In genomic region chr10:13139150-13139549, GRCh38 we compare ENCODE assay signal across 18 cellular contexts. TPM values are rescaled to one million over a fixed set of nuclear protein-coding genes. Genes with fewer than 3 reads are reported as not detected.
DNase-seq lines count a peak whose midpoint lies in the region; ATAC-seq and TF ChIP-seq lines count a peak whose summit lies in the region.
"Had no signal": no experiment of that assay in that cellular context is flagged by ENCODE, and none has a peak within 500 bp of the region (broad histone marks: within the 10 kb centered on the region; RNA-seq: fewer than 3 reads in every experiment).

No MANE protein-coding gene starts in this region.

- 27 to 40% methylated on average over 3 to 7 of the region's 7 CpGs for WGBS in ectodermal cell, 2 experiments
- WGBS in trophoblast cell (ENCODE audit: extremely low coverage, insufficient coverage, insufficient read length): no CpG with 5 or more reads among the region's 7 CpGs

- H3K36me3 ChIP-seq in ectodermal cell (ENCODE audit: control insufficient read depth, insufficient read depth, low read length) (no peaks in the 10 kb centered on the region), trophoblast cell (ENCODE audit: control insufficient read depth in 1 of 2, insufficient read depth in 2 of 2, low read length in 2 of 2) (peaks cover 17 to 27% of the 10 kb centered on the region in 2 experiments)

- H3K18ac ChIP-seq in trophoblast cell (ENCODE audit: low read length): no peak overlapping the region

- H3K9me3 ChIP-seq in ectodermal cell (ENCODE audit: control insufficient read depth, low read length): no peaks in the 10 kb centered on the region
- H3K9me3 ChIP-seq in trophoblast cell (ENCODE audit: insufficient read depth, low read depth, low read length): peaks cover 1% of the 10 kb centered on the region
- H3K9me3 ChIP-seq: BLaER1 treated with 17β-estradiol and CSF1 and Interleukin-3, amounts not matched to agents 10 nM and 100 nM had no signal

- H3K4me2 ChIP-seq in trophoblast cell (ENCODE audit: low read length): no peak overlapping the region
- H3K4me2 ChIP-seq: BLaER1 treated with 17β-estradiol and CSF1 and Interleukin-3, amounts not matched to agents 10 nM and 100 nM had no signal

- H4K91ac ChIP-seq in trophoblast cell (ENCODE audit: low read depth, low read length): peak overlapping the region; percentile 4

- no peak for ATAC-seq in GM21737 (IDR thresholded peaks at IDR 0.05; ENCODE audit: unreplicated experiment)
- ATAC-seq: CD8-positive, alpha-beta T cell had no signal

- no peak overlapping the region for H4K12ac ChIP-seq in trophoblast cell (ENCODE audit: low read depth, low read length)

- no peak overlapping the region for H2AFZ ChIP-seq in trophoblast cell (ENCODE audit: insufficient read depth, low read length, poor library complexity)

- H2BK12ac ChIP-seq in trophoblast cell (ENCODE audit: low read length): no peak overlapping the region

- H3K4me1 ChIP-seq in ectodermal cell (ENCODE audit: control insufficient read depth, insufficient read depth, low read length) (peaks cover 18% of the 10 kb centered on the region), trophoblast cell (ENCODE audit: control insufficient read depth in 1 of 2, insufficient read depth in 2 of 2, low read length in 2 of 2) (peaks cover 14 to 22% of the 10 kb centered on the region in 2 experiments)
- H3K4me1 ChIP-seq: BLaER1 treated with 17β-estradiol and CSF1 and Interleukin-3, amounts not matched to agents 10 nM and 100 nM had no signal

- H2AK5ac ChIP-seq in trophoblast cell (ENCODE audit: low read length): no peak overlapping the region

- peak overlapping the region; percentile 36 for H3K27ac ChIP-seq in ectodermal cell (ENCODE audit: insufficient read depth, low read depth, low read length, poor library complexity, severe bottlenecking)
- no peak overlapping the region for H3K27ac ChIP-seq in trophoblast cell (ENCODE audit: low read depth, low read length)
- H3K27ac ChIP-seq in coronary artery: no peak overlapping the region
- H3K27ac ChIP-seq: BLaER1 treated with 17β-estradiol and CSF1 and Interleukin-3, amounts not matched to agents 10 nM and 100 nM had no signal

- H3K9ac ChIP-seq in trophoblast cell (ENCODE audit: low read length): no peak overlapping the region
- H3K9ac ChIP-seq: BLaER1 treated with 17β-estradiol and CSF1 and Interleukin-3, amounts not matched to agents 10 nM and 100 nM had no signal

- H3K79me2 ChIP-seq in trophoblast cell (ENCODE audit: control insufficient read depth, insufficient read depth, low read length, poor library complexity): no peaks in the 10 kb centered on the region

- DNase-seq in NCI-H82 (lab: John Stamatoyannopoulos, UW) (peak; percentile 5), NCI-H82 treated with DMSO at 0.1 percent for 48 hours (lab: John Stamatoyannopoulos, UW; ENCODE audit: unreplicated experiment) (no peak), NCI-H2107 (lab: John Stamatoyannopoulos, UW) (peak; percentile 12), trophoblast cell (no peak), ACHN (no peak), coronary artery (ENCODE audit: low spot score) (no peak)
- DNase-seq: Calu3; CD8-positive, alpha-beta T cell; KG1; NCI-H1105 treated with DMSO at 0.1 percent for 48 hours; NCI-H1930; NCI-H2227 treated with DMSO at 0.1 percent for 48 hours; OCI-M1; Right ventricle myocardium superior; SW 1271 had no signal

- H3K14ac ChIP-seq in trophoblast cell (ENCODE audit: low read length): no peak overlapping the region

- H3K79me1 ChIP-seq in trophoblast cell (ENCODE audit: low read length): peaks cover 9% of the 10 kb centered on the region

- no peak overlapping the region for H3K4ac ChIP-seq in trophoblast cell (ENCODE audit: low read depth, low read length)

- in situ Hi-C loops in ACHN (cut with HindIII; ENCODE audit: low pct_ligation_motif_present, low pct_unique_long_range_greater_than_20kb, low sequenced_read_pairs): no loop called here

- peak overlapping the region; percentile 35 for H2BK5ac ChIP-seq in trophoblast cell (ENCODE audit: low read depth, low read length, poor library complexity)

- no peak overlapping the region for H3K4me3 ChIP-seq in ectodermal cell (ENCODE audit: insufficient read depth, low read depth, low read length)
- no peak overlapping the region for H3K4me3 ChIP-seq in trophoblast cell (ENCODE audit: low read depth, low read length)
- no peak overlapping the region for H3K4me3 ChIP-seq in coronary artery
- H3K4me3 ChIP-seq: BLaER1 treated with 17β-estradiol and CSF1 and Interleukin-3, amounts not matched to agents 10 nM and 100 nM had no signal

- no peak overlapping the region for H2BK120ac ChIP-seq in trophoblast cell (ENCODE audit: insufficient read depth, low read length, poor library complexity)

- no peak for TF ChIP-seq CTCF in coronary artery (IDR thresholded peaks at IDR 0.05)

- no peak overlapping the region for H4K8ac ChIP-seq in trophoblast cell (ENCODE audit: low read depth, low read length)

- no peak overlapping the region for H3K23ac ChIP-seq in trophoblast cell (ENCODE audit: low read length)

- H3K27me3 ChIP-seq in ectodermal cell (ENCODE audit: control insufficient read depth, insufficient read depth, low read length, poor library complexity, severe bottlenecking) (no peaks in the 10 kb centered on the region), trophoblast cell (ENCODE audit: insufficient read depth, low read length) (no peaks in the 10 kb centered on the region)
- H3K27me3 ChIP-seq: BLaER1 treated with 17β-estradiol and CSF1 and Interleukin-3, amounts not matched to agents 10 nM and 100 nM had no signal

RNA-seq across cellular contexts. Expression of gene MCM10, which starts 22.2 kb away (rescaled TPM):
- 45.8 TPM for polyA plus RNA-seq in ectodermal cell (2013, experiment 1 of 4)
- 42.0 TPM for polyA plus RNA-seq in ectodermal cell (2013, experiment 2 of 4)
- 27.0 TPM for polyA plus RNA-seq in ectodermal cell (2013, experiment 3 of 4)
- 25.4 TPM for polyA plus RNA-seq in ectodermal cell (2013, experiment 4 of 4)
- 12.6 and 14.3 TPM in 2 replicates for polyA plus RNA-seq in trophoblast cell (2013)

RNA-seq across cellular contexts. Expression of gene OPTN, which starts 39.2 kb away (rescaled TPM):
- 31.9 TPM for polyA plus RNA-seq in ectodermal cell (2013, experiment 1 of 4)
- 31.3 TPM for polyA plus RNA-seq in ectodermal cell (2013, experiment 2 of 4)
- 22.5 TPM for polyA plus RNA-seq in ectodermal cell (2013, experiment 3 of 4)
- 27.3 TPM for polyA plus RNA-seq in ectodermal cell (2013, experiment 4 of 4)
- 28.7 and 29.8 TPM in 2 replicates for polyA plus RNA-seq in trophoblast cell (2013)

Comparison
In these comparisons a context has a peak if more than half of its experiments do, and no peak if none do; other contexts are left out.
1. DNase-seq: peak in NCI-H82 (single experiment) and NCI-H2107 (single experiment); none in NCI-H82 treated with DMSO at 0.1 percent for 48 hours (single experiment), trophoblast cell (0 of 2), ACHN (single experiment) and coronary artery (single experiment).